Comparison of ENCODE assay signal across 8 cellular contexts in the genomic region with DNA sequence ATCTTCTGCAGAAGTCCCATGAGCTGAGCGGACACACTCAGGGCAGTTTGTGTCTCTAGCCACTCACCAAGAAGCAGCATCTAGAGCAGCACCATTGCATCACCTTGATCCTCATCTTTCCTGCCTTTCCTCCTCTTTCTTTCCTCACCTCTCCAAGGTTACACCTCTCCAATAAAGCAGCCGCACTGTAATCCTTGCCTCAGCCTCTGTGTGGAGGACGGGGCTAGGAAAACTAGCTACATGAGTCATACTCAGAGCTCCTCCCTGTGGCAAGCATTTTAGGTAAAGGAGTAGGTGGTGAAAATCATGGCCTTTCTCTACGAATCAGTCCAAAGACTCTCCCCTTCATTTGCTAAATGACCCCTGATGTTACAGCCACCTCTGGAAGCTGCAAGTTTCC.
DNase-seq lines count a peak whose midpoint lies in the region; TF ChIP-seq lines count a peak whose summit lies in the region.

No MANE protein-coding gene starts in this region.

- peak; percentile 38 for DNase-seq in GM12865 (ENCODE audit: low read depth)
- DNase-seq in NCI-H1436 treated with DMSO at 0.1 percent for 48 hours (lab: John Stamatoyannopoulos, UW): peak; percentile 8
- DNase-seq in colonic mucosa: peak; percentile 25
- DNase-seq in neural crest cell (ENCODE audit: low read depth, low spot score): no peak
- DNase-seq in effector memory CD4-positive, alpha-beta T cell: no peak
- no peak for DNase-seq in T-helper 2 cell treated with Interferon-gamma antibody and Interleukin-4, amounts not matched to agents 5 μg/mL and 100 μg/mL, for 36 hours (ENCODE audit: low spot score)
- DNase-seq in activated gamma-delta T cell treated with Interleukin-2 at 50 U/mL for 16 hours: no peak
- DNase-seq in middle frontal gyrus (ENCODE audit: extremely low spot score, low spot score): no peak

- H3K9ac ChIP-seq in colonic mucosa (ENCODE audit: low read depth in 2 of 2, low read length in 2 of 2): no peak overlapping the region

- H3K4me1 ChIP-seq in colonic mucosa: no peaks in the 10 kb centered on the region
- peaks cover 5% of the 10 kb centered on the region for H3K4me1 ChIP-seq in effector memory CD4-positive, alpha-beta T cell (ENCODE audit: control insufficient read depth, insufficient read depth, low read length, poor library complexity, severe bottlenecking)

- intact Hi-C loops in colonic mucosa (cut with DNase I): loop anchor here (10.0 kb wide), 2 partner anchors 247 to 537 kb away; no protein-coding TSS in a partner anchor

- no peaks in the 10 kb centered on the region for H3K27me3 Mint-ChIP-seq in neural crest cell (ENCODE audit: low read depth)
- H3K27me3 Mint-ChIP-seq in T-helper 2 cell treated with Interferon-gamma antibody and Interleukin-4, amounts not matched to agents 5 μg/mL and 100 μg/mL, for 36 hours (ENCODE audit: low read depth): peaks cover 12% of the 10 kb centered on the region

- no peaks in the 10 kb centered on the region for H3K36me3 ChIP-seq in colonic mucosa
- H3K36me3 ChIP-seq in effector memory CD4-positive, alpha-beta T cell (ENCODE audit: control insufficient read depth, insufficient read depth, low read length): no peaks in the 10 kb centered on the region

- TF ChIP-seq CTCF in GM12865 (IDR thresholded peaks at IDR 0.05; ENCODE audit: insufficient read depth, low read depth, low read length, missing control alignments) (peak; percentile 24), colonic mucosa (IDR thresholded peaks at IDR 0.05) (no peak), neural crest cell (conservative IDR thresholded peaks at IDR 0.05) (peak; percentile 50)

- H3K9me3 ChIP-seq in colonic mucosa: no peaks in the 10 kb centered on the region
- no peaks in the 10 kb centered on the region for H3K9me3 ChIP-seq in effector memory CD4-positive, alpha-beta T cell (ENCODE audit: control insufficient read depth, low read length)

- H3K36me3 Mint-ChIP-seq in neural crest cell (ENCODE audit: low read depth): no peaks in the 10 kb centered on the region
- H3K36me3 Mint-ChIP-seq in T-helper 2 cell treated with Interferon-gamma antibody and Interleukin-4, amounts not matched to agents 5 μg/mL and 100 μg/mL, for 36 hours (ENCODE audit: low read depth): no peaks in the 10 kb centered on the region

- H3K27me3 ChIP-seq in colonic mucosa: no peaks in the 10 kb centered on the region
- no peaks in the 10 kb centered on the region for H3K27me3 ChIP-seq in effector memory CD4-positive, alpha-beta T cell (replicated peaks; ENCODE audit: control insufficient read depth, insufficient read depth, low read length, poor library complexity, severe bottlenecking)

- no peak overlapping the region for H3K4me3 ChIP-seq in GM12865 (ENCODE audit: low read depth, low read length)
- H3K4me3 ChIP-seq in colonic mucosa: no peak overlapping the region
- no peak overlapping the region for H3K4me3 ChIP-seq in effector memory CD4-positive, alpha-beta T cell (ENCODE audit: insufficient read depth, low read depth, low read length, poor library complexity, severe bottlenecking)

- H3K27ac ChIP-seq in colonic mucosa: no peak overlapping the region
- H3K27ac ChIP-seq in effector memory CD4-positive, alpha-beta T cell (ENCODE audit: insufficient read depth, low read length, poor library complexity, severe bottlenecking): no peak overlapping the region

- H3K27ac Mint-ChIP-seq in neural crest cell (ENCODE audit: unreplicated experiment): no peak overlapping the region
- no peak overlapping the region for H3K27ac Mint-ChIP-seq in T-helper 2 cell treated with Interferon-gamma antibody and Interleukin-4, amounts not matched to agents 5 μg/mL and 100 μg/mL, for 36 hours

- H3K4me1 Mint-ChIP-seq in neural crest cell: peaks cover 22% of the 10 kb centered on the region
- H3K4me1 Mint-ChIP-seq in T-helper 2 cell treated with Interferon-gamma antibody and Interleukin-4, amounts not matched to agents 5 μg/mL and 100 μg/mL, for 36 hours (ENCODE audit: low read depth): peaks cover 10% of the 10 kb centered on the region

- H3K9me3 Mint-ChIP-seq in neural crest cell: no peaks in the 10 kb centered on the region
- no peaks in the 10 kb centered on the region for H3K9me3 Mint-ChIP-seq in T-helper 2 cell treated with Interferon-gamma antibody and Interleukin-4, amounts not matched to agents 5 μg/mL and 100 μg/mL, for 36 hours

- no peak overlapping the region for H3K4me3 Mint-ChIP-seq in neural crest cell
- no peak overlapping the region for H3K4me3 Mint-ChIP-seq in T-helper 2 cell treated with Interferon-gamma antibody and Interleukin-4, amounts not matched to agents 5 μg/mL and 100 μg/mL, for 36 hours

Comparison
In these comparisons a context has a peak if more than half of its experiments do, and no peak if none do; other contexts are left out.
1. DNase-seq: peak in GM12865 (single experiment), NCI-H1436 treated with DMSO at 0.1 percent for 48 hours (single experiment) and colonic mucosa (single experiment); none in neural crest cell (single experiment), effector memory CD4-positive, alpha-beta T cell (0 of 3), T-helper 2 cell treated with Interferon-gamma antibody and Interleukin-4, amounts not matched to agents 5 μg/mL and 100 μg/mL, for 36 hours (single experiment), activated gamma-delta T cell treated with Interleukin-2 at 50 U/mL for 16 hours (single experiment) and middle frontal gyrus (single experiment).